2 cellular contexts compared by ENCODE assay signal in the genomic region with DNA sequence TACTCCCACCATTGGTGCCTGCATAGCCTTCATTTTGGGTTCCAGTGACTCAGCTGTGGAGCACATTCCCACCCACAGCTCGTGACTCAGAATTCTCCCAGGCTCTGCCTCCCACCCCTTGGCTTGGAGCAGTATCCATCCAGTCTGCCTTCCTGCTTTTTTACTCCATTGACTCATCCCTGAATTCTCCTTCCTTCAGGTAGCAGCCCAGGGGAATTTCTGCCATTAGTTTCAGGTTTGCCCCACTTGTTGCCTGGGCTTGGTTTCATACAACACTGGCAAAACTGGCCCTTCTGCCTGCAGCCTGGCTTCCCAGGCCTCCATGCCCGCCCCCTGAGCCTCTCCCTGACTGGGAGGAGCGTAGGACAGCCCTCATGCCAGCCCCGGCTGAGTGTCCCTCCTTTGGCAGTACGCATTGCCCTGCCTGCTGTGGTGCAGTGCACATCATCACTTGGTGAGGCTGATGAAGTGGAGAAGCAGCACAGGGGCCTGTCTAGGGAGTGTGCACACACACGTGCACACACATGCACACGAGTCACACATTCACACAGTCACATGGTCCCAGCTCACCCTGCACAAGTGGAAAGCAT.
TF ChIP-seq lines count a peak whose summit lies in the region.

No MANE protein-coding gene starts in this region.

TF ChIP-seq in GM12891, 5 proteins besides CTCF, POLR2A, EP300 and RAD21 (continued from another document):
- TF ChIP-seq POU2F2 (IDR thresholded peaks at IDR 0.05; ENCODE audit: low read depth, low read length): no peak
- TF ChIP-seq SPI1 (IDR thresholded peaks at IDR 0.05; ENCODE audit: low read depth, low read length): no peak
- TF ChIP-seq TAF1 (IDR thresholded peaks at IDR 0.05; ENCODE audit: low read depth, low read length): no peak

TF ChIP-seq in H1, 55 proteins besides CTCF, POLR2A, EP300 and RAD21 (continued from another document):
- TF ChIP-seq CBX8 (IDR thresholded peaks at IDR 0.05; ENCODE audit: borderline replicate concordance, low read depth, low read length) (no peak), TCF12 (IDR thresholded peaks at IDR 0.05; ENCODE audit: low read depth, low read length) (no peak), CHD2 (IDR thresholded peaks at IDR 0.05; ENCODE audit: low read length) (no peak), JUND (IDR thresholded peaks at IDR 0.05; ENCODE audit: low read length) (no peak), ASH2L (IDR thresholded peaks at IDR 0.05; ENCODE audit: low read length) (no peak), SIN3A (conservative IDR thresholded peaks at IDR 0.05 in 1 of 2, IDR thresholded peaks at IDR 0.05 in 1 of 2; ENCODE audit: low read depth in 1 of 2, low read length in 2 of 2) (no peak), FOSL1 (IDR thresholded peaks at IDR 0.05; ENCODE audit: insufficient read depth, low read depth, low read length) (no peak), MAFK (IDR thresholded peaks at IDR 0.05; ENCODE audit: low read depth, low read length) (no peak), JUN (IDR thresholded peaks at IDR 0.05; ENCODE audit: low read depth, low read length) (no peak), CTBP2 (IDR thresholded peaks at IDR 0.05; ENCODE audit: borderline replicate concordance, insufficient read depth, insufficient read length, low read length) (no peak), KDM1A (IDR thresholded peaks at IDR 0.05; ENCODE audit: borderline replicate concordance, low read length) (no peak), BCL11A (IDR thresholded peaks at IDR 0.05; ENCODE audit: low read depth in 2 of 2, low read length in 2 of 2) (no peak), BACH1 (IDR thresholded peaks at IDR 0.05; ENCODE audit: low read length) (no peak), RBBP5 (IDR thresholded peaks at IDR 0.05; ENCODE audit: borderline replicate concordance, low read depth, low read length) (no peak), HDAC6 (IDR thresholded peaks at IDR 0.05; ENCODE audit: low read depth, low read length) (no peak)
- TF ChIP-seq, protein P1, sequence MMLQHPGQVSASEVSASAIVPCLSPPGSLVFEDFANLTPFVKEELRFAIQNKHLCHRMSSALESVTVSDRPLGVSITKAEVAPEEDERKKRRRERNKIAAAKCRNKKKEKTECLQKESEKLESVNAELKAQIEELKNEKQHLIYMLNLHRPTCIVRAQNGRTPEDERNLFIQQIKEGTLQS (IDR thresholded peaks at IDR 0.05; ENCODE audit: insufficient read depth, low read depth, low read length): no peak
- TF ChIP-seq, protein P2, sequence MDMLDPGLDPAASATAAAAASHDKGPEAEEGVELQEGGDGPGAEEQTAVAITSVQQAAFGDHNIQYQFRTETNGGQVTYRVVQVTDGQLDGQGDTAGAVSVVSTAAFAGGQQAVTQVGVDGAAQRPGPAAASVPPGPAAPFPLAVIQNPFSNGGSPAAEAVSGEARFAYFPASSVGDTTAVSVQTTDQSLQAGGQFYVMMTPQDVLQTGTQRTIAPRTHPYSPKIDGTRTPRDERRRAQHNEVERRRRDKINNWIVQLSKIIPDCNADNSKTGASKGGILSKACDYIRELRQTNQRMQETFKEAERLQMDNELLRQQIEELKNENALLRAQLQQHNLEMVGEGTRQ (IDR thresholded peaks at IDR 0.05; ENCODE audit: low read length): no peak
